Comparison of ENCODE assay signal across 29 cellular contexts in genomic region chr17:66707051-66707450, GRCh38.
DNase-seq lines count a peak whose midpoint lies in the region; TF ChIP-seq lines count a peak whose summit lies in the region.
"Had no signal": no experiment of that assay in that cellular context is flagged by ENCODE, and none has a peak within 500 bp of the region (broad histone marks: within the 10 kb centered on the region; RNA-seq: fewer than 3 reads in every experiment).

No MANE protein-coding gene starts in this region.

- no peaks in the 10 kb centered on the region for H3K79me2 ChIP-seq in OCI-LY7 (ENCODE audit: insufficient read depth, low read depth, low read length)
- H3K79me2 ChIP-seq: parathyroid adenoma had no signal

- H2AFZ ChIP-seq in OCI-LY7 (ENCODE audit: low read length) = no peak overlapping the region; the same call in 1 of the 2 replicates
- H2AFZ ChIP-seq: parathyroid adenoma had no signal

- no peaks in the 10 kb centered on the region for H3K9me3 Mint-ChIP-seq in activated CD4-positive, alpha-beta T cell treated with anti-CD3 and anti-CD28 coated beads, Interleukin-2, amount 10 ng/mL, durations not matched to agents 24 days and 14 days
- no peaks in the 10 kb centered on the region for H3K9me3 Mint-ChIP-seq in brain
- no peaks in the 10 kb centered on the region for H3K9me3 Mint-ChIP-seq in neural crest cell
- H3K9me3 Mint-ChIP-seq: CD4-positive, alpha-beta memory T cell; mesothelial cell of epicardium; nephron; stimulated activated naive CD8-positive, alpha-beta T cell treated with anti-CD3 and anti-CD28 coated beads, Interleukin-15, amount 100 ng/mL, for 72 hours had no signal

- peaks cover 37% of the 10 kb centered on the region for H3K36me3 Mint-ChIP-seq in activated CD4-positive, alpha-beta T cell treated with anti-CD3 and anti-CD28 coated beads, Interleukin-2, amount 10 ng/mL, durations not matched to agents 24 days and 14 days (ENCODE audit: low read depth)
- no peaks in the 10 kb centered on the region for H3K36me3 Mint-ChIP-seq in brain
- peaks cover 7% of the 10 kb centered on the region for H3K36me3 Mint-ChIP-seq in neural crest cell (ENCODE audit: low read depth)
- H3K36me3 Mint-ChIP-seq: mesothelial cell of epicardium had no signal

- no peaks in the 10 kb centered on the region for H3K27me3 Mint-ChIP-seq in activated CD4-positive, alpha-beta T cell treated with anti-CD3 and anti-CD28 coated beads, Interleukin-2, amount 10 ng/mL, durations not matched to agents 24 days and 14 days
- H3K27me3 Mint-ChIP-seq in brain (peaks cover 5% of the 10 kb centered on the region), neural crest cell (ENCODE audit: low read depth) (peaks cover 6% of the 10 kb centered on the region)
- H3K27me3 Mint-ChIP-seq: CD4-positive, alpha-beta memory T cell; stimulated activated naive CD8-positive, alpha-beta T cell treated with anti-CD3 and anti-CD28 coated beads, Interleukin-15, amount 100 ng/mL, for 72 hours had no signal

- POLR2A ChIA-PET in OCI-LY7 (lab: Charles Lee) = interaction anchor here (3.5 kb wide), 1 partner anchor 12 kb away, joined by 15 read pairs; no protein-coding TSS in a partner anchor

- CTCF ChIA-PET in OCI-LY7 (lab: Charles Lee; ENCODE audit: unreplicated experiment) = no interaction called here

- H3K36me3 ChIP-seq in OCI-LY7 (ENCODE audit: insufficient read depth, low read length) = no peaks in the 10 kb centered on the region
- H3K36me3 ChIP-seq: left lung, spleen, thyroid gland, WERI-Rb-1 had no signal

- H3K27ac ChIP-seq in OCI-LY7 (ENCODE audit: low read depth, low read length, poor library complexity, severe bottlenecking) = peak overlapping the region; percentile 78
- H3K27ac ChIP-seq: left lung, parathyroid adenoma, RWPE1, SK-N-MC, spleen, thyroid gland, WERI-Rb-1 had no signal

- H3K27ac Mint-ChIP-seq in activated CD4-positive, alpha-beta T cell treated with anti-CD3 and anti-CD28 coated beads, Interleukin-2, amount 10 ng/mL, durations not matched to agents 24 days and 14 days = peak overlapping the region; percentile 43
- peak overlapping the region in 3 of 5 experiments; percentile 33 to 67 (median 56) for H3K27ac Mint-ChIP-seq in brain
- peak overlapping the region; percentile 0 for H3K27ac Mint-ChIP-seq in neural crest cell (ENCODE audit: unreplicated experiment)
- H3K27ac Mint-ChIP-seq: mesothelial cell of epicardium, nephron had no signal

- no peaks in the 10 kb centered on the region for H3K9me2 ChIP-seq in OCI-LY7 (ENCODE audit: insufficient read depth, low read length)

- peak overlapping the region; percentile 60 for H3K4me2 ChIP-seq in OCI-LY7 (ENCODE audit: low read length)

- no peak overlapping the region for H3K4me3 Mint-ChIP-seq in activated CD4-positive, alpha-beta T cell treated with anti-CD3 and anti-CD28 coated beads, Interleukin-2, amount 10 ng/mL, durations not matched to agents 24 days and 14 days
- H3K4me3 Mint-ChIP-seq in brain = peak overlapping the region in 1 of 5 experiments; percentile 37
- H3K4me3 Mint-ChIP-seq in neural crest cell = peak overlapping the region; percentile 47
- H3K4me3 Mint-ChIP-seq: CD4-positive, alpha-beta memory T cell; mesothelial cell of epicardium; nephron; stimulated activated naive CD8-positive, alpha-beta T cell treated with anti-CD3 and anti-CD28 coated beads, Interleukin-15, amount 100 ng/mL, for 72 hours had no signal

- no peak for TF ChIP-seq CTCF in OCI-LY7 (conservative IDR thresholded peaks at IDR 0.05; ENCODE audit: low read length)
- TF ChIP-seq CTCF in brain (conservative IDR thresholded peaks at IDR 0.05) = no peak
- TF ChIP-seq CTCF in neural crest cell (conservative IDR thresholded peaks at IDR 0.05) = no peak

- peaks cover 31% of the 10 kb centered on the region for H3K4me1 Mint-ChIP-seq in activated CD4-positive, alpha-beta T cell treated with anti-CD3 and anti-CD28 coated beads, Interleukin-2, amount 10 ng/mL, durations not matched to agents 24 days and 14 days
- H3K4me1 Mint-ChIP-seq in brain (peaks cover 60% of the 10 kb centered on the region), neural crest cell (peaks cover 66% of the 10 kb centered on the region)

- no peaks in the 10 kb centered on the region for H4K20me1 ChIP-seq in OCI-LY7 (ENCODE audit: insufficient read depth, low read length)

- no peak for DNase-seq in activated CD4-positive, alpha-beta T cell treated with anti-CD3 and anti-CD28 coated beads, Interleukin-2, amount 10 ng/mL, durations not matched to agents 24 days and 14 days
- DNase-seq in activated CD4-positive, alpha-beta T cell treated with anti-CD3 and anti-CD28 coated beads, Interleukin-2, amount 50 U/mL, for 1 hour = no peak
- no peak for DNase-seq in OCI-LY7 (ENCODE audit: low spot score)
- peak; percentile 30 for DNase-seq in neural crest cell (ENCODE audit: low read depth, low spot score)
- no peak for DNase-seq in dermis blood vessel endothelial cell
- no peak for DNase-seq in stimulated activated CD4-positive, alpha-beta T cell treated with anti-CD3 and anti-CD28 coated beads, Interleukin-1b, Interleukin-23, amount 100 ng/mL, for 48 hours
- DNase-seq in activated gamma-delta T cell (lab: John Stamatoyannopoulos, UW) = no peak
- DNase-seq: 8988T; activated CD4-positive, alpha-beta T cell treated with anti-CD3 and anti-CD28 coated beads, Interleukin-2, amount 50 U/mL, for 4 hours; activated naive CD4-positive, alpha-beta T cell treated with anti-CD3 and anti-CD28 coated beads, Interleukin-2, amount 50 U/mL, for 16 hours; CD4-positive, alpha-beta memory T cell; erythroblast; foreskin fibroblast; left lung; NCI-H1048; NCI-H187; NCI-H526 treated with DMSO at 0.1 percent for 48 hours; right cardiac atrium; spleen; stimulated activated CD4-positive, alpha-beta T cell treated with anti-CD3 and anti-CD28 coated beads, Interleukin-4, amount 100 ng/mL, for 24 hours; stimulated activated naive CD8-positive, alpha-beta T cell treated with anti-CD3 and anti-CD28 coated beads, Interleukin-15, amount 100 ng/mL, for 72 hours; thyroid gland; WERI-Rb-1 had no signal

- no peaks in the 10 kb centered on the region for H3K9me3 ChIP-seq in OCI-LY7 (ENCODE audit: low read length)
- H3K9me3 ChIP-seq: left lung, spleen, thyroid gland had no signal

- intact Hi-C loops in activated CD4-positive, alpha-beta T cell treated with anti-CD3 and anti-CD28 coated beads, Interleukin-2, amount 10 ng/mL, durations not matched to agents 24 days and 14 days (cut with micrococcal nuclease) = loop anchor here (2.0 kb wide), 1 partner anchor 74 kb away; no protein-coding TSS in a partner anchor
- intact Hi-C loops in OCI-LY7 (cut with micrococcal nuclease; ENCODE audit: unreplicated experiment) = loop anchor here (2.0 to 10.0 kb wide), 2 partner anchors 262 to 452 kb away; no protein-coding TSS in a partner anchor

- no peak overlapping the region for H3K4me3 ChIP-seq in OCI-LY7 (ENCODE audit: low read depth, low read length, poor library complexity, severe bottlenecking)
- H3K4me3 ChIP-seq: left lung, SK-N-MC, spleen, thyroid gland had no signal

- H3K4me1 ChIP-seq in OCI-LY7 (ENCODE audit: insufficient read depth, low read length, poor library complexity, severe bottlenecking) = peaks cover 44% of the 10 kb centered on the region
- H3K4me1 ChIP-seq: left lung, parathyroid adenoma had no signal

- no TSS peak for BruUV-seq in OCI-LY7 (replicated peaks; lab: Mats Ljungman, UMichigan)

Comparison
In these comparisons a context has a peak if more than half of its experiments do, and no peak if none do; other contexts are left out.
1. H3K27ac Mint-ChIP-seq: peak in every context shown above with its lines; median percentile 56 in brain; 43 in activated CD4-positive, alpha-beta T cell treated with anti-CD3 and anti-CD28 coated beads, Interleukin-2, amount 10 ng/mL, durations not matched to agents 24 days and 14 days; 0 in neural crest cell.